ENCODE assay signal across 8 cellular contexts in genomic region chr7:141737836-141738591, GRCh38. TPM values are rescaled to one million over a fixed set of nuclear protein-coding genes. Genes with fewer than 3 reads are reported as not detected.
A peak's percentile ranks its signal among the peaks of the same experiment; 100 is the strongest.
DNase-seq lines count a peak whose midpoint lies in the region; ATAC-seq and TF ChIP-seq lines count a peak whose summit lies in the region.

A gene with protein sequence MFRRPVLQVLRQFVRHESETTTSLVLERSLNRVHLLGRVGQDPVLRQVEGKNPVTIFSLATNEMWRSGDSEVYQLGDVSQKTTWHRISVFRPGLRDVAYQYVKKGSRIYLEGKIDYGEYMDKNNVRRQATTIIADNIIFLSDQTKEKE (plus strand): TSS chr7:141738358. CDS start chr7:141739167, 809 bp downstream.

- WGBS in trophoblast cell (ENCODE audit: extremely low coverage, insufficient coverage, insufficient read length), result no CpG with 5 or more reads among the region's 46 CpGs

- peak within 1 kb of the TSS; percentile 99 for H3K4me3 Mint-ChIP-seq in activated naive CD8-positive, alpha-beta T cell treated with anti-CD3 and anti-CD28 coated beads, Interleukin-2, amount 50 U/mL, for 24 hours
- peak within 1 kb of the TSS; percentile 98 for H3K4me3 Mint-ChIP-seq in type B pancreatic cell

- H3K4me1 ChIP-seq in cardiac muscle cell (ENCODE audit: low read depth), result peaks cover 7% of the 10 kb centered on the region
- H3K4me1 ChIP-seq in trophoblast cell (ENCODE audit: control insufficient read depth in 1 of 2, insufficient read depth in 2 of 2, low read length in 2 of 2), result peaks cover 0 to 7% of the 10 kb centered on the region in 2 experiments

- peak within 1 kb of the TSS; percentile 95 for H3K4me2 ChIP-seq in trophoblast cell (ENCODE audit: low read length)

- no peaks in the 10 kb centered on the region for H3K9me3 Mint-ChIP-seq in activated naive CD8-positive, alpha-beta T cell treated with anti-CD3 and anti-CD28 coated beads, Interleukin-2, amount 50 U/mL, for 24 hours
- no peaks in the 10 kb centered on the region for H3K9me3 Mint-ChIP-seq in type B pancreatic cell

- no peak within 1 kb of the TSS for H2AK5ac ChIP-seq in trophoblast cell (ENCODE audit: low read length)

- H3K4ac ChIP-seq in trophoblast cell (ENCODE audit: low read depth, low read length), result peak within 1 kb of the TSS; percentile 77

- H3K23ac ChIP-seq in trophoblast cell (ENCODE audit: low read length), result no peak within 1 kb of the TSS

- H3K4me3 ChIP-seq in GM12865 (ENCODE audit: low read depth, low read length) (peak within 1 kb of the TSS; percentile 78), cardiac muscle cell (peak within 1 kb of the TSS; percentile 74), trophoblast cell (ENCODE audit: low read depth, low read length) (peak within 1 kb of the TSS; percentile 97)

- H2BK120ac ChIP-seq in trophoblast cell (ENCODE audit: insufficient read depth, low read length, poor library complexity), result peak within 1 kb of the TSS; percentile 52

- peak; percentile 97 for DNase-seq in GM12865 (ENCODE audit: low read depth)
- DNase-seq in NCI-H128 (lab: John Stamatoyannopoulos, UW; ENCODE audit: unreplicated experiment), result peak; percentile 94
- peak; percentile 93 to 98 for DNase-seq in SW 1271 (lab: John Stamatoyannopoulos, UW)
- DNase-seq in activated naive CD8-positive, alpha-beta T cell treated with anti-CD3 and anti-CD28 coated beads, Interleukin-2, amount 50 U/mL, for 24 hours, result peak; percentile 89
- peak; percentile 96 to 98 for DNase-seq in cardiac muscle cell (ENCODE audit: low read depth in 1 of 2, low spot score in 1 of 2)
- DNase-seq in trophoblast cell, result peak; percentile 95 to 99
- peak; percentile 91 for DNase-seq in type B pancreatic cell (ENCODE audit: extremely low spot score, unreplicated experiment)

- H4K91ac ChIP-seq in trophoblast cell (ENCODE audit: low read depth, low read length), result peak within 1 kb of the TSS; percentile 56

- H2AFZ ChIP-seq in trophoblast cell (ENCODE audit: insufficient read depth, low read length, poor library complexity), result peak within 1 kb of the TSS; percentile 91

- H2BK5ac ChIP-seq in trophoblast cell (ENCODE audit: low read depth, low read length, poor library complexity), result peak within 1 kb of the TSS; percentile 2

- H3K36me3 Mint-ChIP-seq in activated naive CD8-positive, alpha-beta T cell treated with anti-CD3 and anti-CD28 coated beads, Interleukin-2, amount 50 U/mL, for 24 hours (ENCODE audit: low read depth), result peaks cover 40% of the 10 kb centered on the region
- H3K36me3 Mint-ChIP-seq in type B pancreatic cell, result peaks cover 19% of the 10 kb centered on the region

- peaks cover 2% of the 10 kb centered on the region for H3K79me1 ChIP-seq in trophoblast cell (ENCODE audit: low read length)

- H4K12ac ChIP-seq in trophoblast cell (ENCODE audit: low read depth, low read length), result peak within 1 kb of the TSS; percentile 86

- ATAC-seq in HG02678 (IDR thresholded peaks at IDR 0.05; ENCODE audit: unreplicated experiment), result peak; percentile 89
- peak; percentile 90 for ATAC-seq in activated naive CD8-positive, alpha-beta T cell treated with anti-CD3 and anti-CD28 coated beads, Interleukin-2, amount 50 U/mL, for 24 hours

- H3K27ac ChIP-seq in cardiac muscle cell (peak within 1 kb of the TSS; percentile 72), trophoblast cell (ENCODE audit: low read depth, low read length) (peak within 1 kb of the TSS; percentile 59)

- peak; percentile 83 for TF ChIP-seq CTCF in GM12865 (IDR thresholded peaks at IDR 0.05; ENCODE audit: insufficient read depth, low read depth, low read length, missing control alignments)
- TF ChIP-seq CTCF in cardiac muscle cell (IDR thresholded peaks at IDR 0.05; ENCODE audit: low read depth, low read length), result peak; percentile 89
- peak; percentile 88 for TF ChIP-seq CTCF in type B pancreatic cell (conservative IDR thresholded peaks at IDR 0.05)

- H3K9ac ChIP-seq in trophoblast cell (ENCODE audit: low read length), result peak within 1 kb of the TSS; percentile 94

- H3K9me3 ChIP-seq in cardiac muscle cell (ENCODE audit: low read depth), result no peaks in the 10 kb centered on the region
- no peaks in the 10 kb centered on the region for H3K9me3 ChIP-seq in trophoblast cell (ENCODE audit: insufficient read depth, low read depth, low read length)

- H3K36me3 ChIP-seq in cardiac muscle cell (peaks cover 12% of the 10 kb centered on the region), trophoblast cell (ENCODE audit: control insufficient read depth in 1 of 2, insufficient read depth in 2 of 2, low read length in 2 of 2) (peaks cover 7 to 15% of the 10 kb centered on the region in 2 experiments)

- no peaks in the 10 kb centered on the region for H3K27me3 Mint-ChIP-seq in activated naive CD8-positive, alpha-beta T cell treated with anti-CD3 and anti-CD28 coated beads, Interleukin-2, amount 50 U/mL, for 24 hours
- H3K27me3 Mint-ChIP-seq in type B pancreatic cell, result no peaks in the 10 kb centered on the region

- H3K18ac ChIP-seq in trophoblast cell (ENCODE audit: low read length), result peak within 1 kb of the TSS; percentile 55

- peak within 1 kb of the TSS; percentile 97 for H3K27ac Mint-ChIP-seq in activated naive CD8-positive, alpha-beta T cell treated with anti-CD3 and anti-CD28 coated beads, Interleukin-2, amount 50 U/mL, for 24 hours
- peak within 1 kb of the TSS; percentile 98 for H3K27ac Mint-ChIP-seq in type B pancreatic cell

- peak within 1 kb of the TSS; percentile 73 for H3K14ac ChIP-seq in trophoblast cell (ENCODE audit: low read length)

- no peak within 1 kb of the TSS for H2BK12ac ChIP-seq in trophoblast cell (ENCODE audit: low read length)

- peaks cover 5% of the 10 kb centered on the region for H3K79me2 ChIP-seq in trophoblast cell (ENCODE audit: control insufficient read depth, insufficient read depth, low read length, poor library complexity)

- H4K8ac ChIP-seq in trophoblast cell (ENCODE audit: low read depth, low read length), result peak within 1 kb of the TSS; percentile 92

- H3K4me1 Mint-ChIP-seq in activated naive CD8-positive, alpha-beta T cell treated with anti-CD3 and anti-CD28 coated beads, Interleukin-2, amount 50 U/mL, for 24 hours, result peaks cover 51% of the 10 kb centered on the region
- H3K4me1 Mint-ChIP-seq in type B pancreatic cell (ENCODE audit: unreplicated experiment), result peaks cover 17% of the 10 kb centered on the region

- H3K27me3 ChIP-seq in cardiac muscle cell (no peaks in the 10 kb centered on the region), trophoblast cell (ENCODE audit: insufficient read depth, low read length) (no peaks in the 10 kb centered on the region)

RNA-seq across cellular contexts. Expression of the gene that starts here (rescaled TPM):
- 196 and 200 TPM in 2 replicates for total RNA-seq in cardiac muscle cell
- polyA plus RNA-seq in cardiac muscle cell, result 250 and 294 TPM in 2 replicates
- polyA plus RNA-seq in trophoblast cell (2013), result 256 and 262 TPM in 2 replicates
- 107 and 116 TPM in 2 replicates for total RNA-seq in type B pancreatic cell (ENCODE audit: low replicate concordance)

Comparison
In these comparisons a context has a peak if more than half of its experiments do, and no peak if none do; other contexts are left out.
1. Peak in every context shown above with its lines: DNase-seq, ATAC-seq, H3K4me3 ChIP-seq and H3K27ac ChIP-seq.